21 cellular contexts compared by ENCODE assay signal in the genomic region with DNA sequence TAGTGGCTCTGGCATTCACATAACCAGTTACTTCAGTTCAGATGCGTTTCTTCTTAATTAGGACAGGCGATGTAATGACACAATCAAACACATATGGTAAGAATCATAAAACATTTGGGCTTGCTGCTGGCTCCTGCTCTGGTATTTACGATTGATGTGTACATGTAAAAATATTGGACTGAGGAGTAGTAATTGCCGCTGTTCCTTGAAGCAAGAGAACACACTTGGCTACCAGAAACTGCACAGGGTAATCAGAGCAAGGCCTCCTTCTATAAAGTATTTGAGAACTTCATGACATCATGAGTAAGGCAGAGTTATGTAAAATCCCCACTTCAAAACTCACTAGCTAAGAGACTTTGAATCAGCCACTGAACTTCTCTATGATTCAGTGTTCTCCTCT.
"Had no signal": no experiment of that assay in that cellular context is flagged by ENCODE, and none has a peak within 500 bp of the region (broad histone marks: within the 10 kb centered on the region; RNA-seq: fewer than 3 reads in every experiment).

No MANE protein-coding gene starts in this region.

- H3K4me3 ChIP-seq: prostate gland, transverse colon, vagina had no signal

- H3K9me3 Mint-ChIP-seq: activated naive CD4-positive, alpha-beta T cell treated with anti-CD3 and anti-CD28 coated beads for 36 hours; activated naive CD8-positive, alpha-beta T cell treated with anti-CD3 and anti-CD28 coated beads, Interleukin-2, amount 50 U/mL, for 24 hours; activated T-helper 2 cell treated with anti-CD3 and anti-CD28 coated beads, Interferon-gamma antibody, Interleukin-2, Interleukin-4, amounts not matched to agents 10 μg/mL and 5 μg/mL and 100 μg/mL, durations not matched to agents 14 hours and 24 hours and 36 hours; effector memory CD8-positive, alpha-beta T cell; immature natural killer cell; natural killer cell had no signal

- H3K36me3 Mint-ChIP-seq: immature natural killer cell, natural killer cell had no signal

- ATAC-seq: activated naive CD8-positive, alpha-beta T cell treated with anti-CD3 and anti-CD28 coated beads, Interleukin-2, amount 50 U/mL, for 24 hours; effector memory CD8-positive, alpha-beta T cell; natural killer cell; right cardiac atrium had no signal

- H3K27ac Mint-ChIP-seq: activated naive CD4-positive, alpha-beta T cell treated with anti-CD3 and anti-CD28 coated beads for 36 hours; activated naive CD8-positive, alpha-beta T cell treated with anti-CD3 and anti-CD28 coated beads, Interleukin-2, amount 50 U/mL, for 24 hours; activated T-helper 2 cell treated with anti-CD3 and anti-CD28 coated beads, Interferon-gamma antibody, Interleukin-2, Interleukin-4, amounts not matched to agents 10 μg/mL and 5 μg/mL and 100 μg/mL, durations not matched to agents 14 hours and 24 hours and 36 hours; effector memory CD8-positive, alpha-beta T cell; immature natural killer cell; natural killer cell had no signal

- H3K4me1 Mint-ChIP-seq: activated naive CD8-positive, alpha-beta T cell treated with anti-CD3 and anti-CD28 coated beads, Interleukin-2, amount 50 U/mL, for 24 hours; immature natural killer cell; natural killer cell had no signal

- DNase-seq: activated CD4-positive, CD25-positive, alpha-beta regulatory T cell treated with anti-CD3 and anti-CD28 coated beads, Interleukin-2, amount 50 U/mL, for 72 hours; activated naive CD4-positive, alpha-beta T cell treated with anti-CD3 and anti-CD28 coated beads for 36 hours; activated naive CD8-positive, alpha-beta T cell treated with anti-CD3 and anti-CD28 coated beads, Interleukin-2, amount 50 U/mL, for 24 hours; dermis blood vessel endothelial cell; effector memory CD8-positive, alpha-beta T cell; erythroblast; foreskin melanocyte; immature natural killer cell; mesendoderm; natural killer cell; nucleus accumbens; right cardiac atrium; small intestine; stimulated activated CD4-positive, alpha-beta T cell treated with anti-CD3 and anti-CD28 coated beads, Interleukin-4, amount 100 ng/mL, for 24 hours; stimulated activated naive CD4-positive, alpha-beta T cell treated with Interleukin-2 at 50 U/mL for 16 hours; substantia nigra; T1000; transverse colon had no signal

- H3K4me3 Mint-ChIP-seq: activated naive CD4-positive, alpha-beta T cell treated with anti-CD3 and anti-CD28 coated beads for 36 hours; activated naive CD8-positive, alpha-beta T cell treated with anti-CD3 and anti-CD28 coated beads, Interleukin-2, amount 50 U/mL, for 24 hours; effector memory CD8-positive, alpha-beta T cell; immature natural killer cell; natural killer cell had no signal
